In genomic region chr1:158674302-158674701, GRCh38 we compare ENCODE assay signal across 7 cellular contexts. TPM values are rescaled to one million over a fixed set of nuclear protein-coding genes. Genes with fewer than 3 reads are reported as not detected.
"Had no signal": no experiment of that assay in that cellular context is flagged by ENCODE, and none has a peak within 500 bp of the region (broad histone marks: within the 10 kb centered on the region; RNA-seq: fewer than 3 reads in every experiment).

No MANE protein-coding gene starts in this region.

- ATAC-seq: GM12878 had no signal

- FAIRE-seq: GM12878, GM12891, GM12892, GM18507, GM19239 had no signal

- DNase-seq: GDM1, GF-D8 had no signal

- H3K4me3 ChIP-seq: GM12878 had no signal

RNA-seq across cellular contexts. Expression of gene OR6K2, which starts 26.1 kb away (rescaled TPM):
- total RNA-seq: GM12878 had no signal
- polyA plus RNA-seq: GM12878 had no signal

RNA-seq across cellular contexts. Expression of gene OR6K3, which starts 46.2 kb away (rescaled TPM):
- total RNA-seq: GM12878 had no signal
- polyA plus RNA-seq: GM12878 had no signal
